ENCODE assay signal across 15 cellular contexts in the genomic region with DNA sequence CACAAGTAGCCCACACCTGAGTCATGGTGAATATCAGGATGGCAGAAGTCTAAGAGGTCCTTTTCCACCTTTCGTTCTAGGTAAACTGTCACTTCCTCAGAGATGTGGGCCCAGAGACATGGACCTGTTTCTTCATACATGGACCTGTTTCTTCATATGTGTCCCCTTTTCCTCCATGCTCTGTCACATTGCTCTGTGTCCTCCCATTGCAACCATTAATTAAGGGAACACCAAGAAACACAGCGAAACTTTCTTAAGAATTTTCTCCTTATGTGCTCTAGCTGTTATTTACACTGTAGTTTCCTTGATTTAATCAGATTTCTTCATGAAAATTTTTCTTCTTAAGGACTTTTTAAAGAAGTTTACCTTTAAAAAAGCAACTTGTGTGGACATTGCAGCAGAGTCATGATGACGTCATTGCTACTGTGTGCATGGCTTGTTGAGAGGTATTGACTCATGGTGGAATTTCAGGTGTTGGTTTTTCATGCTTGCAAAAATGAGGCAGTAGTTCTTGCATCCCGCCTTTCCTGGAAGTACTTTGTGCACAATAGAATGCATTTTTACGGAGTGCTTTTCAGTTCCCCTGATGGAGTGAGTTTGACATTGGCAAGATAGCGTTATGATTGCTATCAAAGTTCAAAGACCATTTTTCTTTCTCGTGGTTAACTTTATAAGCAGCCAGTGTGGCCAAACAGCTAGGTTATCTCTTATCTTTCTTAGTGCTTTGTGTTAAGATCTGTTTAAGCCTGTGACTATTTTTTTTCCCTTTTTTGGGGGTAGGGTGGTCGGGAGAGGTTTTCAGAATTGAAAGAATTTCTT. TPM values are rescaled to one million over a fixed set of nuclear protein-coding genes. Genes with fewer than 3 reads are reported as not detected.
DNase-seq lines count a peak whose midpoint lies in the region; ATAC-seq, FAIRE-seq and TF ChIP-seq lines count a peak whose summit lies in the region.
"Had no signal": no experiment of that assay in that cellular context is flagged by ENCODE, and none has a peak within 500 bp of the region (broad histone marks: within the 10 kb centered on the region; RNA-seq: fewer than 3 reads in every experiment).

No MANE protein-coding gene starts in this region.

- no peak overlapping the region for H3K56ac ChIP-seq in H1 (replicated peaks; ENCODE audit: insufficient read length, low read depth, low read length)
- H3K56ac ChIP-seq in mesendoderm (ENCODE audit: low read length): no peak overlapping the region

- TF ChIP-seq EP300 in H1 (IDR thresholded peaks at IDR 0.05; ENCODE audit: borderline replicate concordance in 1 of 2, low read depth in 2 of 2, low read length in 2 of 2): no peak

- POLR2A ChIA-PET in H1 (lab: Charles Lee; ENCODE audit: partially characterized antibody): no interaction called here

- H2BK20ac ChIP-seq in H1 (ENCODE audit: low read length): no peak overlapping the region

- H4K91ac ChIP-seq in H1 (replicated peaks; ENCODE audit: insufficient read length, low read length): no peak overlapping the region
- no peak overlapping the region for H4K91ac ChIP-seq in neuronal stem cell (ENCODE audit: low read depth, low read length, poor library complexity)

- no peaks in the 10 kb centered on the region; a peak in 1 of 7 replicates for H3K27me3 ChIP-seq in H1 (replicated peaks in 1 of 4; ENCODE audit: control insufficient read depth in 3 of 4, extremely low read depth in 1 of 4, insufficient read depth in 3 of 4, low read length in 3 of 4)
- no peaks in the 10 kb centered on the region for H3K27me3 ChIP-seq in mesendoderm (ENCODE audit: insufficient read depth, low read length, poor library complexity)
- H3K27me3 ChIP-seq in spleen (replicated peaks in 1 of 7): peaks cover 0 to 10% (median 0%) of the 10 kb centered on the region in 7 donors
- H3K27me3 ChIP-seq in neuronal stem cell (ENCODE audit: control insufficient read depth in 3 of 3, insufficient read depth in 3 of 3, low read depth in 1 of 3, low read length in 3 of 3): no peaks in the 10 kb centered on the region
- H3K27me3 ChIP-seq: BLaER1, gastrocnemius medialis had no signal

- H3K4me3 ChIP-seq in H1 (ENCODE audit: extremely low read depth in 1 of 4, insufficient read depth in 2 of 4, low read depth in 3 of 4, low read length in 4 of 4) (no peak overlapping the region), mesendoderm (ENCODE audit: low read length) (no peak overlapping the region), spleen (no peak overlapping the region), neuronal stem cell (ENCODE audit: low read length in 2 of 2) (no peak overlapping the region)
- H3K4me3 ChIP-seq: BLaER1, gastrocnemius medialis, suprapubic skin had no signal

- H2AK5ac ChIP-seq in H1 (ENCODE audit: low read depth, low read length): no peak overlapping the region
- no peak overlapping the region for H2AK5ac ChIP-seq in mesendoderm (ENCODE audit: low read length)
- no peak overlapping the region for H2AK5ac ChIP-seq in neuronal stem cell (ENCODE audit: low read depth, low read length)

- no peak overlapping the region for H4K8ac ChIP-seq in H1 (ENCODE audit: extremely low read depth, insufficient read depth, low read length)
- H4K8ac ChIP-seq in mesendoderm (ENCODE audit: low read depth, low read length): no peak overlapping the region
- no peak overlapping the region for H4K8ac ChIP-seq in neuronal stem cell (ENCODE audit: low read depth, low read length)

- TF ChIP-seq CTCF in H1 (IDR thresholded peaks at IDR 0.05; ENCODE audit: control extremely low read depth in 1 of 3, insufficient read depth in 1 of 3, low read depth in 1 of 3, low read length in 3 of 3) (no peak), spleen (IDR thresholded peaks at IDR 0.05 in 8 of 11, conservative IDR thresholded peaks at IDR 0.05 in 3 of 11) (no peak)

- no peaks in the 10 kb centered on the region; the same call in 1 of the 2 replicates for H3K79me1 ChIP-seq in H1 (ENCODE audit: low read depth, low read length)
- no peaks in the 10 kb centered on the region for H3K79me1 ChIP-seq in mesendoderm (ENCODE audit: low read length)
- H3K79me1 ChIP-seq in neuronal stem cell (ENCODE audit: low read depth, low read length): no peaks in the 10 kb centered on the region

- DNase-seq in ELR (ENCODE audit: low read depth): peak; percentile 37
- DNase-seq in M059J (ENCODE audit: low read depth): peak; percentile 48
- DNase-seq in H1 (ENCODE audit: low read depth in 1 of 2, low spot score in 2 of 2): no peak
- peak; percentile 62 for DNase-seq in mesendoderm
- DNase-seq in spleen: no peak
- no peak for DNase-seq in neuronal stem cell (ENCODE audit: low spot score)
- DNase-seq in caudate nucleus (lab: John Stamatoyannopoulos, UW): no peak
- DNase-seq: activated gamma-delta T cell, gastrocnemius medialis, NCI-H1092, NCI-H345 had no signal

- H3K4ac ChIP-seq in H1 (replicated peaks; ENCODE audit: insufficient read length, low read depth, low read length) (no peak overlapping the region), mesendoderm (ENCODE audit: low read depth, low read length) (no peak overlapping the region), neuronal stem cell (ENCODE audit: low read length) (no peak overlapping the region)

- no peaks in the 10 kb centered on the region for H3K23me2 ChIP-seq in H1 (ENCODE audit: low read depth, low read length)

- H3K4me2 ChIP-seq in H1 (ENCODE audit: insufficient read depth in 1 of 2, low read depth in 2 of 2, low read length in 2 of 2) (no peak overlapping the region), mesendoderm (ENCODE audit: low read length) (no peak overlapping the region), neuronal stem cell (ENCODE audit: insufficient read depth, low read length, poor library complexity, severe bottlenecking) (no peak overlapping the region)
- H3K4me2 ChIP-seq: BLaER1 had no signal

- H2BK120ac ChIP-seq in H1 (replicated peaks; ENCODE audit: low read depth, low read length) (no peak overlapping the region), mesendoderm (ENCODE audit: low read depth, low read length) (no peak overlapping the region), neuronal stem cell (ENCODE audit: low read depth, low read length) (no peak overlapping the region)

- H3K23ac ChIP-seq in H1 (ENCODE audit: insufficient read length) (no peak overlapping the region), mesendoderm (ENCODE audit: low read length) (no peak overlapping the region), neuronal stem cell (ENCODE audit: low read depth, low read length, poor library complexity) (no peak overlapping the region)

- H4K20me1 ChIP-seq in H1 (replicated peaks in 1 of 2; ENCODE audit: control insufficient read depth in 1 of 2, insufficient read depth in 2 of 2, low read length in 2 of 2): no peaks in the 10 kb centered on the region
- H4K20me1 ChIP-seq: BLaER1 had no signal

- H2BK15ac ChIP-seq in H1 (ENCODE audit: low read length): no peak overlapping the region
- no peak overlapping the region for H2BK15ac ChIP-seq in mesendoderm (replicated peaks; ENCODE audit: low read depth)
- H2BK15ac ChIP-seq in neuronal stem cell (ENCODE audit: low read length): no peak overlapping the region

- H3K27ac ChIP-seq in H1 (ENCODE audit: low read depth, low read length) (no peak overlapping the region), mesendoderm (ENCODE audit: low read depth, low read length) (no peak overlapping the region), spleen (no peak overlapping the region), neuronal stem cell (replicated peaks; ENCODE audit: low read length) (no peak overlapping the region), caudate nucleus (ENCODE audit: low read depth, low read length) (no peak overlapping the region)
- H3K27ac ChIP-seq: BLaER1, gastrocnemius medialis, suprapubic skin had no signal

- H3K18ac ChIP-seq in H1 (ENCODE audit: extremely low read depth, low read length): no peak overlapping the region
- H3K18ac ChIP-seq in mesendoderm (ENCODE audit: low read length): no peak overlapping the region
- no peak overlapping the region for H3K18ac ChIP-seq in neuronal stem cell (ENCODE audit: low read length)

- H4K5ac ChIP-seq in H1 (ENCODE audit: insufficient read length, low read depth, low read length) (no peak overlapping the region), mesendoderm (ENCODE audit: low read length) (no peak overlapping the region)

- intact Hi-C loops in spleen (cut with DNase I; ENCODE audit: low total_unique reads): no loop called here

- WGBS in H1 (ENCODE audit: extremely low coverage in 1 of 2, insufficient coverage in 1 of 2, insufficient read length in 1 of 2, insufficient replicate concordance in 2 of 2, low coverage in 1 of 2, low lambda C conversion rate in 2 of 2, missing lambda C conversion rate in 1 of 2), 2 experiments: 89% methylated on average over 8 of the region's 8 CpGs; no CpG with 5 or more reads in 1 of the 2 experiments
- no CpG with 5 or more reads among the region's 8 CpGs for WGBS in mesendoderm (ENCODE audit: extremely low coverage, insufficient coverage, low lambda C conversion rate)
- 55 to 63% (median 61%) methylated on average over 8 of the region's 8 CpGs for WGBS in spleen, 5 donors
- no CpG with 5 or more reads among the region's 8 CpGs for WGBS in neuronal stem cell (ENCODE audit: extremely low coverage in 2 of 2, insufficient read length in 2 of 2, insufficient replicate concordance in 1 of 2), 2 donors

- H2BK5ac ChIP-seq in H1 (ENCODE audit: low read depth, low read length) (no peak overlapping the region), mesendoderm (ENCODE audit: low read length) (no peak overlapping the region), neuronal stem cell (ENCODE audit: low read length) (no peak overlapping the region)

- H3K14ac ChIP-seq in H1 (ENCODE audit: insufficient read length): no peak overlapping the region
- no peak overlapping the region for H3K14ac ChIP-seq in neuronal stem cell (ENCODE audit: low read length)

- no peak for TF ChIP-seq POLR2A in H1 (IDR thresholded peaks at IDR 0.05; ENCODE audit: control extremely low read depth in 1 of 2, low read depth in 2 of 2, low read length in 2 of 2)
- TF ChIP-seq POLR2A in spleen (IDR thresholded peaks at IDR 0.05): no peak

- no peaks in the 10 kb centered on the region for H3K36me3 ChIP-seq in H1 (ENCODE audit: control insufficient read depth in 2 of 4, insufficient read depth in 4 of 4, low read length in 3 of 4)
- no peaks in the 10 kb centered on the region for H3K36me3 ChIP-seq in mesendoderm (ENCODE audit: control insufficient read depth, insufficient read depth, low read length)
- no peaks in the 10 kb centered on the region for H3K36me3 ChIP-seq in spleen
- H3K36me3 ChIP-seq in neuronal stem cell (replicated peaks in 1 of 2; ENCODE audit: control insufficient read depth in 2 of 2, insufficient read depth in 2 of 2, low read length in 2 of 2): no peaks in the 10 kb centered on the region
- H3K36me3 ChIP-seq: BLaER1, gastrocnemius medialis, suprapubic skin had no signal

- H3K79me2 ChIP-seq in H1 (ENCODE audit: control insufficient read depth in 1 of 2, insufficient read depth in 2 of 2, low read length in 2 of 2): no peaks in the 10 kb centered on the region
- H3K79me2 ChIP-seq in mesendoderm (ENCODE audit: control insufficient read depth, insufficient read depth, low read length): no peaks in the 10 kb centered on the region

- peak; percentile 28 for FAIRE-seq in H1 (lab: Jason Lieb, UNC)
- FAIRE-seq: GM12891 had no signal

- TF ChIP-seq RAD21 in H1 (IDR thresholded peaks at IDR 0.05 in 1 of 2, conservative IDR thresholded peaks at IDR 0.05 in 1 of 2; ENCODE audit: low read depth in 2 of 2, low read length in 2 of 2): no peak

- no peak overlapping the region for H2AFZ ChIP-seq in H1 (ENCODE audit: low read length)
- H2AFZ ChIP-seq in neuronal stem cell (ENCODE audit: low read length): no peak overlapping the region

- H3K9ac ChIP-seq in H1 (replicated peaks in 1 of 4; ENCODE audit: extremely low read depth in 1 of 4, low read depth in 3 of 4, low read length in 3 of 4): no peak overlapping the region
- no peak overlapping the region for H3K9ac ChIP-seq in mesendoderm (ENCODE audit: low read length)
- H3K9ac ChIP-seq in neuronal stem cell (ENCODE audit: low read depth, low read length, poor library complexity): no peak overlapping the region
- H3K9ac ChIP-seq: BLaER1 had no signal

- no peak overlapping the region for H2BK12ac ChIP-seq in H1 (ENCODE audit: low read depth, low read length)
- H2BK12ac ChIP-seq in neuronal stem cell (ENCODE audit: low read length): no peak overlapping the region

- ATAC-seq in HG02623 (IDR thresholded peaks at IDR 0.05; ENCODE audit: unreplicated experiment): no peak
- ATAC-seq: gastrocnemius medialis had no signal

- H3K9me3 ChIP-seq in H1 (ENCODE audit: insufficient read depth in 2 of 2, low read depth in 1 of 2, low read length in 1 of 2) (no peaks in the 10 kb centered on the region), spleen (no peaks in the 10 kb centered on the region), neuronal stem cell (replicated peaks in 1 of 2; ENCODE audit: control insufficient read depth in 2 of 2, insufficient read depth in 1 of 2, low read depth in 1 of 2, low read length in 2 of 2) (no peaks in the 10 kb centered on the region)
- H3K9me3 ChIP-seq: BLaER1, gastrocnemius medialis, suprapubic skin had no signal

- CTCF ChIA-PET in H1 (lab: Charles Lee; ENCODE audit: partially characterized antibody): interaction anchor here (1.1 to 1.8 kb wide), 4 partner anchors 9 to 187 kb away, joined by 3 to 6 read pairs (median 4); no protein-coding TSS in a partner anchor

- H3K4me1 ChIP-seq in H1 (replicated peaks in 1 of 4; ENCODE audit: control insufficient read depth in 3 of 4, insufficient read depth in 4 of 4, low read length in 3 of 4) (no peaks in the 10 kb centered on the region; a peak in 1 of 7 replicates), mesendoderm (ENCODE audit: control insufficient read depth, low read depth, low read length) (peaks cover 4% of the 10 kb centered on the region), spleen (no peaks in the 10 kb centered on the region), neuronal stem cell (ENCODE audit: control insufficient read depth in 2 of 2, insufficient read depth in 1 of 2, low read depth in 1 of 2, low read length in 2 of 2) (no peaks in the 10 kb centered on the region)
- H3K4me1 ChIP-seq: BLaER1, gastrocnemius medialis, suprapubic skin had no signal

RNA-seq across cellular contexts. Expression of a gene that starts 37.7 kb away (rescaled TPM):
- total RNA-seq in M059J (2014; rRNA removed; shearing (Covaris generic)): 1.0 and 2.9 TPM in 2 replicates
- total RNA-seq in H1 (2021; fragmentation: NEBNext Ultra II Directional; extraction: Animal tissue kit (Norgen Biotek cat#: 25700)): 0.71 and 1.1 TPM in 2 replicates
- 0.09 and 0.32 TPM in 2 replicates for polyA plus RNA-seq in H1 (2011; rRNA removed)
- polyA plus RNA-seq in H1 (2011; cell fraction: cytosol; rRNA removed): 0.67 TPM
- polyA plus RNA-seq in H1 (2011; cell fraction: nucleus; rRNA removed): 0.66 TPM
- 0.97 to 1.5 TPM (median 1.3 TPM) in 4 replicates for polyA plus RNA-seq in H1 (2012, experiment 1 of 2)
- polyA plus RNA-seq in H1 (2012, experiment 2 of 2): 0.16 TPM
- polyA plus RNA-seq in H1 (2013, experiment 1 of 2): 0.63 TPM
- 0.68 TPM for polyA plus RNA-seq in H1 (2013, experiment 2 of 2)
- 0.35 and 0.80 TPM in 2 replicates for polyA minus RNA-seq in H1 (2011; rRNA and poly(A)+ RNA removed)
- 1.5 TPM for polyA minus RNA-seq in H1 (2011; cell fraction: cytosol; rRNA and poly(A)+ RNA removed)
- polyA minus RNA-seq in H1 (2011; cell fraction: nucleus; rRNA and poly(A)+ RNA removed): 2.1 TPM
- 1.0 TPM for polyA plus RNA-seq in mesendoderm (2013, experiment 1 of 2)
- polyA plus RNA-seq in mesendoderm (2013, experiment 2 of 2): 0.85 TPM
- total RNA-seq in spleen: 1 to 10 TPM in 1 of 7 donors, under 1 TPM in 5, not detected in 1; 0.37 to 1.4 (median 0.46) TPM
- polyA plus RNA-seq in spleen: under 1 TPM; 0.10 to 0.36 (median 0.15) TPM
- 0.20 TPM for polyA plus RNA-seq in neuronal stem cell (2013, experiment 1 of 2)
- polyA plus RNA-seq in neuronal stem cell (2013, experiment 2 of 2): 0.11 TPM

RNA-seq across cellular contexts. Expression of a gene that starts 53.1 kb away (rescaled TPM):
- 6.0 and 9.7 TPM in 2 replicates for total RNA-seq in M059J (2014; rRNA removed; shearing (Covaris generic))
- total RNA-seq in H1 (2021; fragmentation: NEBNext Ultra II Directional; extraction: Animal tissue kit (Norgen Biotek cat#: 25700)): 16.9 and 17.1 TPM in 2 replicates
- polyA plus RNA-seq in H1 (2011; rRNA removed) (15.2 and 15.3 TPM in 2 replicates), spleen (1 to 10 TPM; 7.2 to 9.5 (median 8.5) TPM)
- 11.4 TPM for polyA plus RNA-seq in H1 (2011; cell fraction: cytosol; rRNA removed)
- polyA plus RNA-seq in H1 (2011; cell fraction: nucleus; rRNA removed): 17.8 TPM
- 13.9 to 16.3 TPM (median 15.0 TPM) in 4 replicates for polyA plus RNA-seq in H1 (2012, experiment 1 of 2)
- polyA plus RNA-seq in H1 (2012, experiment 2 of 2): 12.2 TPM
- polyA plus RNA-seq in H1 (2013, experiment 1 of 2): 20.7 TPM
- 21.2 TPM for polyA plus RNA-seq in H1 (2013, experiment 2 of 2)
- polyA minus RNA-seq in H1 (2011; rRNA and poly(A)+ RNA removed): 20.2 and 21.4 TPM in 2 replicates
- polyA minus RNA-seq in H1 (2011; cell fraction: cytosol; rRNA and poly(A)+ RNA removed): 8.9 TPM
- 23.5 TPM for polyA minus RNA-seq in H1 (2011; cell fraction: nucleus; rRNA and poly(A)+ RNA removed)
- polyA plus RNA-seq in mesendoderm (2013, experiment 1 of 2): 22.8 TPM
- polyA plus RNA-seq in mesendoderm (2013, experiment 2 of 2): 22.4 TPM
- total RNA-seq in spleen: 10 to 100 TPM; 21.6 to 37.8 (median 32.3) TPM
- 2.3 TPM for polyA plus RNA-seq in neuronal stem cell (2013, experiment 1 of 2)
- polyA plus RNA-seq in neuronal stem cell (2013, experiment 2 of 2): 2.1 TPM

Comparison
In these comparisons a context has a peak if more than half of its experiments do, and no peak if none do; other contexts are left out.
1. DNase-seq: peak in ELR (single experiment), M059J (single experiment) and mesendoderm (single experiment); none in H1 (0 of 2), spleen (single experiment), neuronal stem cell (single experiment) and caudate nucleus (0 of 61).